In genomic region chr13:30418886-30419459, GRCh38 we compare ENCODE assay signal across 1 cellular context.
TF ChIP-seq lines count a peak whose summit lies in the region.

No MANE protein-coding gene starts in this region.

TF ChIP-seq in HepG2, 621 proteins besides CTCF, POLR2A, EP300 and RAD21:
- TF ChIP-seq DNMT3B (CRISPR knock-in tag; conservative IDR thresholded peaks at IDR 0.05) (no peak), U2AF1 (optimal IDR thresholded peaks at IDR 0.05; ENCODE audit: low read depth, low read length) (no peak), WIZ (CRISPR knock-in tag; IDR thresholded peaks at IDR 0.05) (no peak), MYC (CRISPR knock-in tag; IDR thresholded peaks at IDR 0.05; ENCODE audit: borderline replicate concordance) (no peak), SSRP1 (CRISPR knock-in tag; IDR thresholded peaks at IDR 0.05) (no peak), NFYB (CRISPR knock-in tag; IDR thresholded peaks at IDR 0.05) (no peak), DZIP1 (CRISPR knock-in tag; IDR thresholded peaks at IDR 0.05) (no peak)
- TF ChIP-seq, protein P1, sequence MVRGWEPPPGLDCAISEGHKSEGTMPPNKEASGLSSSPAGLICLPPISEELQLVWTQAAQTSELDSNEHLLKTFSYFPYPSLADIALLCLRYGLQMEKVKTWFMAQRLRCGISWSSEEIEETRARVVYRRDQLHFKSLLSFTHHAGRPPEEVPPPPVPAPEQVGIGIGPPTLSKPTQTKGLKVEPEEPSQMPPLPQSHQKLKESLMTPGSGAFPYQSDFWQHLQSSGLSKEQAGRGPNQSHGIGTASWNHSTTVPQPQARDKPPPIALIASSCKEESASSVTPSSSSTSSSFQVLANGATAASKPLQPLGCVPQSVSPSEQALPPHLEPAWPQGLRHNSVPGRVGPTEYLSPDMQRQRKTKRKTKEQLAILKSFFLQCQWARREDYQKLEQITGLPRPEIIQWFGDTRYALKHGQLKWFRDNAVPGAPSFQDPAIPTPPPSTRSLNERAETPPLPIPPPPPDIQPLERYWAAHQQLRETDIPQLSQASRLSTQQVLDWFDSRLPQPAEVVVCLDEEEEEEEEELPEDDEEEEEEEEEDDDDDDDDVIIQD (CRISPR knock-in tag; IDR thresholded peaks at IDR 0.05; ENCODE audit: low read depth), result no peak
- TF ChIP-seq, protein P2, sequence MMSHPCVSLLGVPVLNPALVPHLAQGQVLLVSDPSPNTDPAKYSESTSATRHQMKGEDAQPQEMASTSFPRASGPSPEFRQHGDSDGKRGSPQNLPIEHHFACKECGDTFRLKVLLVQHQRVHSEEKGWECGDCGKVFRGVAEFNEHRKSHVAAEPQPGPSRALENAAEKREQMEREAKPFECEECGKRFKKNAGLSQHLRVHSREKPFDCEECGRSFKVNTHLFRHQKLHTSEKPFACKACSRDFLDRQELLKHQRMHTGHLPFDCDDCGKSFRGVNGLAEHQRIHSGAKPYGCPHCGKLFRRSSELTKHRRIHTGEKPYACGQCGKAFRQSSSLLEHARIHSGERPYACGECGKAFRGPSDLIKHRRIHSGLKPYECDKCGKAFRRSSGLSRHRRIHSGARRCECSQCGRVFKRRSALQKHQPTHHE (CRISPR knock-in tag; IDR thresholded peaks at IDR 0.05; ENCODE audit: borderline replicate concordance), result no peak
